In genomic region chr9:133805876-133806622, GRCh38 we compare ENCODE assay signal across 26 cellular contexts.
DNase-seq lines count a peak whose midpoint lies in the region; ATAC-seq and TF ChIP-seq lines count a peak whose summit lies in the region.
"Had no signal": no experiment of that assay in that cellular context is flagged by ENCODE, and none has a peak within 500 bp of the region (broad histone marks: within the 10 kb centered on the region; RNA-seq: fewer than 3 reads in every experiment).

No MANE protein-coding gene starts in this region.

- H2BK120ac ChIP-seq in neuronal stem cell (ENCODE audit: low read depth, low read length), result no peak overlapping the region

- CTCF ChIA-PET in activated naive CD4-positive, alpha-beta T cell treated with anti-CD3 and anti-CD28 coated beads for 36 hours (lab: Charles Lee), result interaction anchor here (0.6 kb wide), 1 partner anchor 49 kb away, joined by 4 read pairs; no protein-coding TSS in a partner anchor
- CTCF ChIA-PET in RWPE1 (lab: Yijun Ruan, JAX), result no interaction called here
- CTCF ChIA-PET in A673 (lab: Charles Lee), result no interaction called here

- DNase-seq in activated naive CD4-positive, alpha-beta T cell treated with anti-CD3 and anti-CD28 coated beads, Interleukin-2, amount 50 U/mL, for 72 hours (ENCODE audit: low spot score in 2 of 2), result no peak
- DNase-seq in activated naive CD4-positive, alpha-beta T cell treated with anti-CD3 and anti-CD28 coated beads for 36 hours, result no peak
- DNase-seq in RWPE1 (ENCODE audit: low spot score), result no peak
- no peak for DNase-seq in neuronal stem cell (ENCODE audit: low spot score)
- DNase-seq in NCI-H524 treated with DMSO at 0.1 percent for 48 hours (lab: John Stamatoyannopoulos, UW), result no peak
- no peak for DNase-seq in A673 (ENCODE audit: low spot score)
- DNase-seq: ACHN; BE2C; C1 segment of cervical spinal cord; CD4-positive, alpha-beta memory T cell; CD4-positive, CD25-positive, alpha-beta regulatory T cell; CD8-positive, alpha-beta memory T cell; COR-L47; DMS 273 treated with DMSO at 0.1 percent for 48 hours; DMS153; DMS53; DMS79; DND-41; EL; GDM1 had no signal

- H2BK12ac ChIP-seq in neuronal stem cell (ENCODE audit: low read length), result no peak overlapping the region

- H3K4me3 Mint-ChIP-seq in activated naive CD4-positive, alpha-beta T cell treated with anti-CD3 and anti-CD28 coated beads for 36 hours, result no peak overlapping the region
- H3K4me3 Mint-ChIP-seq: CD14-positive monocyte; CD4-positive, alpha-beta memory T cell; CD8-positive, alpha-beta memory T cell had no signal

- no peak overlapping the region for H2BK15ac ChIP-seq in neuronal stem cell (ENCODE audit: low read length)

- H3K4me1 ChIP-seq in BLaER1 (peaks cover 46% of the 10 kb centered on the region), neuronal stem cell (ENCODE audit: control insufficient read depth in 2 of 2, insufficient read depth in 1 of 2, low read depth in 1 of 2, low read length in 2 of 2) (peaks cover 0 to 9% of the 10 kb centered on the region in 2 donors), A673 (ENCODE audit: insufficient read depth, low read length, poor library complexity, severe bottlenecking) (no peaks in the 10 kb centered on the region)
- H3K4me1 ChIP-seq: A549, BE2C had no signal

- H2AK5ac ChIP-seq in neuronal stem cell (ENCODE audit: low read depth, low read length), result no peak overlapping the region

- POLR2A ChIA-PET in RWPE1 (lab: Yijun Ruan, JAX; ENCODE audit: low non-redundant PET), result no interaction called here
- POLR2A ChIA-PET in A673 (lab: Charles Lee; ENCODE audit: low non-redundant PET), result no interaction called here

- H3K4ac ChIP-seq in neuronal stem cell (ENCODE audit: low read length), result no peak overlapping the region

- no peaks in the 10 kb centered on the region for H3K36me3 Mint-ChIP-seq in activated naive CD4-positive, alpha-beta T cell treated with anti-CD3 and anti-CD28 coated beads, Interleukin-2, amount 50 U/mL, for 72 hours
- H3K36me3 Mint-ChIP-seq in activated naive CD4-positive, alpha-beta T cell treated with anti-CD3 and anti-CD28 coated beads for 36 hours (ENCODE audit: low read depth), result no peaks in the 10 kb centered on the region
- H3K36me3 Mint-ChIP-seq: CD4-positive, alpha-beta memory T cell; CD4-positive, CD25-positive, alpha-beta regulatory T cell; CD8-positive, alpha-beta memory T cell had no signal

- H3K79me1 ChIP-seq in neuronal stem cell (ENCODE audit: low read depth, low read length), result peaks cover 7% of the 10 kb centered on the region

- H2BK5ac ChIP-seq in neuronal stem cell (ENCODE audit: low read length), result no peak overlapping the region

- H3K9ac ChIP-seq in BLaER1 (0 out of 2 replicates have a peak overlapping the region, but pooled peaks have one; percentile 19), neuronal stem cell (ENCODE audit: low read depth, low read length, poor library complexity) (peak overlapping the region; percentile 44)

- no TSS peak for BruUV-seq in A673 (replicated peaks; lab: Mats Ljungman, UMichigan)

- no peak overlapping the region for H3K18ac ChIP-seq in neuronal stem cell (ENCODE audit: low read length)

- no peaks in the 10 kb centered on the region for H3K27me3 Mint-ChIP-seq in activated naive CD4-positive, alpha-beta T cell treated with anti-CD3 and anti-CD28 coated beads for 36 hours (ENCODE audit: low read depth)
- H3K27me3 Mint-ChIP-seq: CD4-positive, alpha-beta memory T cell; CD4-positive, CD25-positive, alpha-beta regulatory T cell; CD8-positive, alpha-beta memory T cell had no signal

- TF ChIP-seq CTCF in RWPE1 (conservative IDR thresholded peaks at IDR 0.05; ENCODE audit: low read depth) (no peak), A673 (conservative IDR thresholded peaks at IDR 0.05; ENCODE audit: low read depth, low read length) (no peak)

- intact Hi-C loops in activated naive CD4-positive, alpha-beta T cell treated with anti-CD3 and anti-CD28 coated beads for 36 hours (cut with micrococcal nuclease), result no loop called here
- intact Hi-C loops in A673 (cut with micrococcal nuclease; ENCODE audit: unreplicated experiment), result no loop called here

- H3K4me3 ChIP-seq in BLaER1 (no peak overlapping the region), neuronal stem cell (ENCODE audit: low read length in 2 of 2) (no peak overlapping the region), A673 (ENCODE audit: low read depth, low read length, poor library complexity, severe bottlenecking) (no peak overlapping the region)
- H3K4me3 ChIP-seq: A549, GM12878 had no signal

- H4K20me1 ChIP-seq in BLaER1, result peaks cover 64% of the 10 kb centered on the region

- ATAC-seq in activated naive CD4-positive, alpha-beta T cell treated with anti-CD3 and anti-CD28 coated beads, Interleukin-2, amount 50 U/mL, for 72 hours, result no peak
- no peak for ATAC-seq in HG03460 (IDR thresholded peaks at IDR 0.05; ENCODE audit: unreplicated experiment)
- ATAC-seq: A549, GM12878 had no signal

- H3K4me1 Mint-ChIP-seq in activated naive CD4-positive, alpha-beta T cell treated with anti-CD3 and anti-CD28 coated beads for 36 hours (ENCODE audit: low read depth), result no peaks in the 10 kb centered on the region
- H3K4me1 Mint-ChIP-seq: CD14-positive monocyte; CD4-positive, alpha-beta memory T cell; CD4-positive, CD25-positive, alpha-beta regulatory T cell; CD8-positive, alpha-beta memory T cell had no signal

- H3K27ac Mint-ChIP-seq in activated naive CD4-positive, alpha-beta T cell treated with anti-CD3 and anti-CD28 coated beads, Interleukin-2, amount 50 U/mL, for 72 hours, result peak overlapping the region; percentile 25 to 89
- H3K27ac Mint-ChIP-seq in activated naive CD4-positive, alpha-beta T cell treated with anti-CD3 and anti-CD28 coated beads for 36 hours, result no peak overlapping the region
- H3K27ac Mint-ChIP-seq: CD4-positive, alpha-beta memory T cell; CD4-positive, CD25-positive, alpha-beta regulatory T cell; CD8-positive, alpha-beta memory T cell had no signal

- H4K8ac ChIP-seq in neuronal stem cell (ENCODE audit: low read depth, low read length), result no peak overlapping the region

- H3K14ac ChIP-seq in neuronal stem cell (ENCODE audit: low read length), result peak overlapping the region; percentile 44

- H2AFZ ChIP-seq in neuronal stem cell (ENCODE audit: low read length), result no peak overlapping the region

- H3K36me3 ChIP-seq in BLaER1, result peaks cover 84% of the 10 kb centered on the region
- peaks cover 12 to 95% of the 10 kb centered on the region in 2 donors for H3K36me3 ChIP-seq in neuronal stem cell (replicated peaks in 1 of 2; ENCODE audit: control insufficient read depth in 2 of 2, insufficient read depth in 2 of 2, low read length in 2 of 2)
- H3K36me3 ChIP-seq in A673 (ENCODE audit: insufficient read depth, low read length, poor library complexity, severe bottlenecking), result no peaks in the 10 kb centered on the region

- WGBS in neuronal stem cell (ENCODE audit: extremely low coverage in 2 of 2, insufficient read length in 2 of 2, insufficient replicate concordance in 1 of 2), 2 donors, result no CpG with 5 or more reads among the region's 32 CpGs

- no peaks in the 10 kb centered on the region for H3K9me3 ChIP-seq in BLaER1
- no peaks in the 10 kb centered on the region for H3K9me3 ChIP-seq in neuronal stem cell (replicated peaks in 1 of 2; ENCODE audit: control insufficient read depth in 2 of 2, insufficient read depth in 1 of 2, low read depth in 1 of 2, low read length in 2 of 2)
- H3K9me3 ChIP-seq in A673 (ENCODE audit: low read depth, low read length, poor library complexity, severe bottlenecking), result no peaks in the 10 kb centered on the region
- H3K9me3 ChIP-seq: A549, BE2C had no signal

- H3K27me3 ChIP-seq in BLaER1, result no peaks in the 10 kb centered on the region
- H3K27me3 ChIP-seq in neuronal stem cell (ENCODE audit: control insufficient read depth in 3 of 3, insufficient read depth in 3 of 3, low read depth in 1 of 3, low read length in 3 of 3), result no peaks in the 10 kb centered on the region
- no peaks in the 10 kb centered on the region for H3K27me3 ChIP-seq in A673 (replicated peaks; ENCODE audit: insufficient read depth, low read depth, low read length, poor library complexity)
- H3K27me3 ChIP-seq: BE2C had no signal

- H3K27ac ChIP-seq in BLaER1 (no peak overlapping the region), RWPE1 (peak overlapping the region; percentile 63), neuronal stem cell (replicated peaks; ENCODE audit: low read length) (no peak overlapping the region), A673 (ENCODE audit: low read depth, low read length, poor library complexity, severe bottlenecking) (no peak overlapping the region)
- H3K27ac ChIP-seq: 22Rv1, A549 had no signal

- H4K91ac ChIP-seq in neuronal stem cell (ENCODE audit: low read depth, low read length, poor library complexity), result no peak overlapping the region

- peak overlapping the region; percentile 49 for H3K4me2 ChIP-seq in BLaER1
- no peak overlapping the region for H3K4me2 ChIP-seq in neuronal stem cell (ENCODE audit: insufficient read depth, low read length, poor library complexity, severe bottlenecking)
- H3K4me2 ChIP-seq: A549 had no signal

- H3K9me3 Mint-ChIP-seq in activated naive CD4-positive, alpha-beta T cell treated with anti-CD3 and anti-CD28 coated beads, Interleukin-2, amount 50 U/mL, for 72 hours, result no peaks in the 10 kb centered on the region
- H3K9me3 Mint-ChIP-seq in activated naive CD4-positive, alpha-beta T cell treated with anti-CD3 and anti-CD28 coated beads for 36 hours, result no peaks in the 10 kb centered on the region
- H3K9me3 Mint-ChIP-seq: CD4-positive, alpha-beta memory T cell; CD4-positive, CD25-positive, alpha-beta regulatory T cell; CD8-positive, alpha-beta memory T cell had no signal

- H3K23ac ChIP-seq in neuronal stem cell (ENCODE audit: low read depth, low read length, poor library complexity), result peak overlapping the region; percentile 11
